9 cellular contexts compared by ENCODE assay signal in genomic region chr12:117587646-117588287, GRCh38.
DNase-seq lines count a peak whose midpoint lies in the region; ATAC-seq and TF ChIP-seq lines count a peak whose summit lies in the region.
"Had no signal": no experiment of that assay in that cellular context is flagged by ENCODE, and none has a peak within 500 bp of the region (broad histone marks: within the 10 kb centered on the region; RNA-seq: fewer than 3 reads in every experiment).

No MANE protein-coding gene starts in this region.

- peak; percentile 2 for DNase-seq in activated CD4-positive, CD25-positive, alpha-beta regulatory T cell treated with anti-CD3 and anti-CD28 coated beads, Interleukin-2, amount 50 U/mL, for 16 hours (ENCODE audit: low read depth, low spot score)
- peak; percentile 45 for DNase-seq in NCI-H1105 treated with DMSO at 0.1 percent for 48 hours (lab: John Stamatoyannopoulos, UW)
- DNase-seq in activated B cell treated with CpG ODN at 0.5 μM for 24 hours, result peak; percentile 15
- peak; percentile 34 for DNase-seq in epithelial cell of esophagus (ENCODE audit: low read depth)
- DNase-seq in tibial nerve (ENCODE audit: low spot score in 2 of 2), result peak; percentile 16 to 52
- no peak for DNase-seq in DMS79 treated with DMSO at 0.1 percent for 48 hours (lab: John Stamatoyannopoulos, UW)

- CTCF ChIA-PET in activated B cell treated with CpG ODN at 0.5 μM for 24 hours (lab: Charles Lee), result interaction anchor here (0.6 to 2.7 kb wide), 4 partner anchors 8 to 220 kb away, joined by 3 to 6 read pairs (median 3); no protein-coding TSS in a partner anchor

- 17% methylated on average over 12 of the region's 12 CpGs for WGBS in tibial nerve, 2 donors

- H3K27ac ChIP-seq in tibial nerve, result no peak overlapping the region

- no peaks in the 10 kb centered on the region for H3K36me3 ChIP-seq in tibial nerve

- no peaks in the 10 kb centered on the region for H3K4me1 Mint-ChIP-seq in activated B cell treated with CpG ODN at 0.5 μM for 24 hours
- H3K4me1 Mint-ChIP-seq in nephron, result peaks cover 7% of the 10 kb centered on the region
- H3K4me1 Mint-ChIP-seq: central memory CD8-positive, alpha-beta T cell had no signal

- H3K36me3 Mint-ChIP-seq in activated B cell treated with CpG ODN at 0.5 μM for 24 hours (ENCODE audit: low read depth) (no peaks in the 10 kb centered on the region), nephron (ENCODE audit: low read depth) (no peaks in the 10 kb centered on the region)

- H3K27ac Mint-ChIP-seq in activated B cell treated with CpG ODN at 0.5 μM for 24 hours (no peak overlapping the region), nephron (no peak overlapping the region)

- no peak overlapping the region for H3K4me3 ChIP-seq in epithelial cell of esophagus (ENCODE audit: low read length)
- no peak overlapping the region for H3K4me3 ChIP-seq in tibial nerve

- H3K4me1 ChIP-seq in tibial nerve, result peaks cover 0 to 9% (median 3%) of the 10 kb centered on the region in 4 donors

- H3K27me3 Mint-ChIP-seq in activated B cell treated with CpG ODN at 0.5 μM for 24 hours (peaks cover 15% of the 10 kb centered on the region), nephron (ENCODE audit: low read depth) (peaks cover 84% of the 10 kb centered on the region)

- H3K9me3 ChIP-seq in tibial nerve, result peaks cover 0 to 15% (median 0%) of the 10 kb centered on the region in 4 donors

- intact Hi-C loops in activated B cell treated with CpG ODN at 0.5 μM for 24 hours (cut with micrococcal nuclease), result loop anchor here (1.0 to 5.0 kb wide), 2 partner anchors 220 to 375 kb away; no protein-coding TSS in a partner anchor

- POLR2A ChIA-PET in activated B cell treated with CpG ODN at 0.5 μM for 24 hours (lab: Charles Lee), result no interaction called here

- no peak for TF ChIP-seq POLR2A in tibial nerve (IDR thresholded peaks at IDR 0.05)

- ATAC-seq in activated CD4-positive, CD25-positive, alpha-beta regulatory T cell treated with anti-CD3 and anti-CD28 coated beads, Interleukin-2, amount 50 U/mL, for 24 hours, result no peak
- ATAC-seq in activated B cell treated with CpG ODN at 0.5 μM for 24 hours (ENCODE audit: low read depth), result no peak

- H3K9me3 Mint-ChIP-seq in activated B cell treated with CpG ODN at 0.5 μM for 24 hours, result peaks cover 5% of the 10 kb centered on the region
- peaks cover 19% of the 10 kb centered on the region for H3K9me3 Mint-ChIP-seq in nephron

- H3K4me3 Mint-ChIP-seq in activated B cell treated with CpG ODN at 0.5 μM for 24 hours (no peak overlapping the region), nephron (no peak overlapping the region)
- H3K4me3 Mint-ChIP-seq: central memory CD8-positive, alpha-beta T cell had no signal

- H3K27me3 ChIP-seq in tibial nerve, result no peaks in the 10 kb centered on the region

- no peak for TF ChIP-seq EP300 in tibial nerve (IDR thresholded peaks at IDR 0.05)

- TF ChIP-seq CTCF in activated B cell treated with CpG ODN at 0.5 μM for 24 hours (IDR thresholded peaks at IDR 0.05) (no peak), epithelial cell of esophagus (IDR thresholded peaks at IDR 0.05; ENCODE audit: insufficient read depth, low read depth, low read length, missing control alignments) (peak; percentile 74), nephron (IDR thresholded peaks at IDR 0.05; ENCODE audit: unreplicated experiment in 3 of 3) (peak; percentile 69 to 80 (median 76)), tibial nerve (IDR thresholded peaks at IDR 0.05) (peak; percentile 58 to 77 (median 70))
